ENCODE assay signal across 25 cellular contexts in genomic region chr3:23845817-23846216, GRCh38.
"Had no signal": no experiment of that assay in that cellular context is flagged by ENCODE, and none has a peak within 500 bp of the region (broad histone marks: within the 10 kb centered on the region; RNA-seq: fewer than 3 reads in every experiment).

No MANE protein-coding gene starts in this region.

- ATAC-seq: activated T-cell treated with anti-CD3 and anti-CD28 coated beads, Interleukin-2, amount 50 U/mL, for 72 hours; Right ventricle myocardium inferior; T-cell had no signal

- FAIRE-seq: TTC549 had no signal

- DNase-seq: activated CD4-positive, alpha-beta memory T cell treated with anti-CD3 and anti-CD28 coated beads, Interleukin-2, amount 10 ng/mL, durations not matched to agents 7 days and 5 days; activated CD4-positive, alpha-beta T cell treated with anti-CD3 and anti-CD28 coated beads, Interleukin-2, amount 10 ng/mL, durations not matched to agents 7 days and 5 days; activated CD4-positive, CD25-positive, alpha-beta regulatory T cell; activated CD8-positive, alpha-beta memory T cell treated with anti-CD3 and anti-CD28 coated beads, Interleukin-2, amount 50 U/mL, for 4 hours; activated gamma-delta T cell treated with Interleukin-2 at 50 U/mL for 16 hours; activated naive CD4-positive, alpha-beta T cell treated with anti-CD3 and anti-CD28 coated beads, Interleukin-2, amount 10 ng/mL, durations not matched to agents 7 days and 5 days; activated naive CD8-positive, alpha-beta T cell treated with anti-CD3 and anti-CD28 coated beads for 36 hours; activated T-cell treated with anti-CD3 and anti-CD28 coated beads, Interleukin-2, amount 50 U/mL, for 72 hours; anterior cingulate cortex; caudate nucleus; Karpas-422; NCI-H1105; NCI-H1436; NCI-H1694 treated with DMSO at 0.1 percent for 48 hours; NCI-H2029 treated with DMSO at 0.1 percent for 48 hours; NCI-H510A treated with DMSO at 0.1 percent for 48 hours; NCI-H69; RPMI8226; T-cell; T-helper 2 cell; T1000 had no signal

- H3K27ac ChIP-seq: SK-N-MC, VCaP had no signal

- H3K4me3 ChIP-seq: SK-N-MC had no signal
